Comparison of ENCODE assay signal across 32 cellular contexts in the genomic region with DNA sequence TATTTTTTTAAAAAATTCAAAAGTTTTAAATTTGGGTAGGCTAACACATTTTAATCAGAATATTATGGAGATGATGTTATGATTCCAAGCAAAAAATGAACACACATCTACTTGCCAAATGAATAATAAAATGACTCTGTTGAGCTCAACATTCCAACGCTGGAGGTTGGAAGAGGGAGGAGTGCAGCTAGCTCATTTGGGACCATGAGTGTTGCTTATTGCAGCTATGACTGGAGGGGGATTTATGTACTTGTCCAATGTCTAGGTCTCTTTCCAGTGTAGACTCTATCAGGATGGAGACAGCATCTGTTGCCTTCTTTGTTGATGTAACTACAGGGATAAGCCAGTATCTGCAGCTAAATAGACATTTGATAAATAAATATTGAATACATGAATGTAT.
"Had no signal": no experiment of that assay in that cellular context is flagged by ENCODE, and none has a peak within 500 bp of the region (broad histone marks: within the 10 kb centered on the region; RNA-seq: fewer than 3 reads in every experiment).

No MANE protein-coding gene starts in this region.

- H3K27me3 ChIP-seq: pancreas, right atrium auricular region, right lobe of liver, sigmoid colon, spleen, suprapubic skin, testis, tibial artery, transverse colon, upper lobe of right lung, uterus had no signal

- H3K4me3 ChIP-seq: pancreas, prostate gland, right atrium auricular region, right lobe of liver, sigmoid colon, skin epidermis, smooth muscle cell, spleen, suprapubic skin, testis, tibial artery, transverse colon, upper lobe of right lung, uterus had no signal

- DNase-seq: naive thymus-derived CD8-positive, alpha-beta T cell; nephron progenitor cell; nucleus accumbens; pancreas; retina; right lobe of liver; sigmoid colon; spleen; stimulated activated CD4-positive, alpha-beta T cell treated with anti-CD3 and anti-CD28 coated beads, Interleukin-12 subunit alpha, Interleukin-12 subunit beta, amount 100 ng/mL, for 4 hours; stimulated activated CD4-positive, alpha-beta T cell treated with anti-CD3 and anti-CD28 coated beads, Interleukin-1b, Interleukin-23, amount 100 ng/mL, for 48 hours; stimulated activated CD4-positive, alpha-beta T cell treated with anti-CD3 and anti-CD28 coated beads, Interleukin-4, amount 100 ng/mL, for 1 hour; stimulated activated CD4-positive, alpha-beta T cell treated with anti-CD3 and anti-CD28 coated beads, Interleukin-4, amount 100 ng/mL, for 4 hours; stimulated activated CD8-positive, alpha-beta memory T cell treated with anti-CD3 and anti-CD28 coated beads, Interleukin-4, amount 100 ng/mL, for 48 hours; stimulated activated naive CD4-positive, alpha-beta T cell; stimulated activated naive CD8-positive, alpha-beta T cell treated with anti-CD3 and anti-CD28 coated beads, Interleukin-15, amount 100 ng/mL, for 72 hours; stimulated activated naive CD8-positive, alpha-beta T cell treated with anti-CD3 and anti-CD28 coated beads, Interleukin-15, Interleukin-2, amounts not matched to agents 100 U/mL and 50 U/mL, for 24 hours; substantia nigra; testis; tibial artery; transverse colon; upper lobe of right lung; uterus had no signal

- H3K36me3 Mint-ChIP-seq: naive thymus-derived CD8-positive, alpha-beta T cell; natural killer cell treated with Interleukin-12 subunit alpha and Interleukin-12 subunit beta and Interleukin-15 and Interleukin-18, amount 100 ng/mL, for 72 hours; stimulated activated memory B cell treated with anti-CD40 and anti-IgM and Interleukin-4, amounts not matched to agents 10 μg/mL and 1 μg/mL and 100 μg/mL, for 72 hours; type B pancreatic cell had no signal

- H3K27ac ChIP-seq: neutrophil, pancreas, prostate gland, right atrium auricular region, right lobe of liver, sigmoid colon, skin epidermis, spleen, suprapubic skin, testis, tibial artery, transverse colon, upper lobe of right lung, uterus had no signal

- H3K27ac Mint-ChIP-seq: naive thymus-derived CD8-positive, alpha-beta T cell; natural killer cell treated with Interleukin-12 subunit alpha and Interleukin-12 subunit beta and Interleukin-15 and Interleukin-18, amount 100 ng/mL, for 72 hours; nephron progenitor cell; stimulated activated memory B cell treated with anti-CD40 and anti-IgM and Interleukin-4, amounts not matched to agents 10 μg/mL and 1 μg/mL and 100 μg/mL, for 72 hours; stimulated activated naive CD8-positive, alpha-beta T cell treated with anti-CD3 and anti-CD28 coated beads, Interleukin-15, amount 100 ng/mL, for 72 hours; type B pancreatic cell had no signal

- H3K4me3 Mint-ChIP-seq: naive thymus-derived CD8-positive, alpha-beta T cell; natural killer cell treated with Interleukin-12 subunit alpha and Interleukin-12 subunit beta and Interleukin-15 and Interleukin-18, amount 100 ng/mL, for 72 hours; nephron progenitor cell; neural crest cell; stimulated activated memory B cell treated with anti-CD40 and anti-IgM and Interleukin-4, amounts not matched to agents 10 μg/mL and 1 μg/mL and 100 μg/mL, for 72 hours; stimulated activated naive CD8-positive, alpha-beta T cell treated with anti-CD3 and anti-CD28 coated beads, Interleukin-15, amount 100 ng/mL, for 72 hours; type B pancreatic cell had no signal

- H3K36me3 ChIP-seq: neutrophil, pancreas, prostate gland, right atrium auricular region, right lobe of liver, sigmoid colon, spleen, suprapubic skin, tibial artery, transverse colon, upper lobe of right lung, uterus had no signal

- H3K4me1 ChIP-seq: pancreas, prostate gland, right atrium auricular region, right lobe of liver, spleen, testis, transverse colon, upper lobe of right lung, uterus had no signal

- H3K9me3 Mint-ChIP-seq: natural killer cell treated with Interleukin-12 subunit alpha and Interleukin-12 subunit beta and Interleukin-15 and Interleukin-18, amount 100 ng/mL, for 72 hours; nephron progenitor cell; neural crest cell; type B pancreatic cell had no signal

- H3K27me3 Mint-ChIP-seq: natural killer cell treated with Interleukin-12 subunit alpha and Interleukin-12 subunit beta and Interleukin-15 and Interleukin-18, amount 100 ng/mL, for 72 hours; stimulated activated memory B cell treated with anti-CD40 and anti-IgM and Interleukin-4, amounts not matched to agents 10 μg/mL and 1 μg/mL and 100 μg/mL, for 72 hours had no signal

- H3K4me1 Mint-ChIP-seq: naive thymus-derived CD8-positive, alpha-beta T cell; stimulated activated memory B cell treated with anti-CD40 and anti-IgM and Interleukin-4, amounts not matched to agents 10 μg/mL and 1 μg/mL and 100 μg/mL, for 72 hours; stimulated activated naive CD8-positive, alpha-beta T cell treated with anti-CD3 and anti-CD28 coated beads, Interleukin-15, amount 100 ng/mL, for 72 hours had no signal

- H3K9me3 ChIP-seq: neutrophil, pancreas, prostate gland, right atrium auricular region, right lobe of liver, sigmoid colon, spleen, suprapubic skin, testis, tibial artery, transverse colon, upper lobe of right lung, uterus had no signal
